ENCODE assay signal across 8 cellular contexts in genomic region chr10:102132193-102132562, GRCh38. TPM values are rescaled to one million over a fixed set of nuclear protein-coding genes. Genes with fewer than 3 reads are reported as not detected.
DNase-seq lines count a peak whose midpoint lies in the region; ATAC-seq, FAIRE-seq and TF ChIP-seq lines count a peak whose summit lies in the region.

No MANE protein-coding gene starts in this region.

- H3K4me2 ChIP-seq in SK-N-SH (peak overlapping the region; percentile 69), keratinocyte (ENCODE audit: control insufficient read depth, extremely low read depth, insufficient read depth, low read depth, low read length) (peak overlapping the region; percentile 94)

- POLR2A ChIA-PET in SK-N-SH (lab: Yijun Ruan, JAX) = interaction anchor here (0.6 to 1.0 kb wide), 2 partner anchors 76 to 219 kb away, joined by 3 to 4 read pairs; partner anchors contain the start of gene ARMH3

- dilution Hi-C loops in keratinocyte (cut with MboI; ENCODE audit: extremely low pct_ligation_motif_present, low sequenced_read_pairs) = no loop called here

- CTCF ChIA-PET in SK-N-SH (lab: Yijun Ruan, JAX) = interaction anchor here (0.5 to 2.5 kb wide), 16 partner anchors 9 to 220 kb away, joined by 3 to 39 read pairs (median 3); partner anchors contain the start of gene GBF1

- H3F3A ChIP-seq in SK-N-SH (replicated peaks; ENCODE audit: insufficient read depth) = peaks cover 18% of the 10 kb centered on the region

- WGBS in SK-N-SH (ENCODE audit: low lambda C conversion rate) = 40% methylated on average over 8 of the region's 8 CpGs

- H3K36me3 Mint-ChIP-seq in activated naive CD8-positive, alpha-beta T cell = peaks cover 12% of the 10 kb centered on the region

- ATAC-seq in SK-N-SH treated with all-trans-retinoic acid at 6 μM for 48 hours (no peak), esophagus mucosa (no peak)
- ATAC-seq in stimulated activated naive CD8-positive, alpha-beta T cell treated with anti-CD3 and anti-CD28 coated beads, Interleukin-15, amount 100 ng/mL, for 72 hours = no peak

- peak overlapping the region; percentile 97 for H3K4me3 Mint-ChIP-seq in activated naive CD8-positive, alpha-beta T cell
- H3K4me3 Mint-ChIP-seq in stimulated activated naive CD8-positive, alpha-beta T cell treated with anti-CD3 and anti-CD28 coated beads, Interleukin-15, amount 100 ng/mL, for 72 hours = peak overlapping the region; percentile 93 to 95

- H3K27ac ChIP-seq in SK-N-SH (ENCODE audit: low read depth in 2 of 2, low read length in 1 of 2) (peak overlapping the region; percentile 7 to 46; a peak in 3 of 4 replicates), keratinocyte (ENCODE audit: control insufficient read depth, insufficient read depth, low read length) (peak overlapping the region; percentile 94)

- H2AFZ ChIP-seq in SK-N-SH (ENCODE audit: low read depth) (peak overlapping the region; percentile 83; the same call in 1 of the 2 replicates), keratinocyte (ENCODE audit: control insufficient read depth, low read length) (peak overlapping the region; percentile 96)

- DNase-seq in SK-N-SH (no peak), keratinocyte (ENCODE audit: low read depth, low spot score) (no peak), HTR-8/SVneo (ENCODE audit: insufficient read length, low spot score) (no peak), medulla oblongata (ENCODE audit: extremely low spot score) (no peak)
- no peak for DNase-seq in stimulated activated naive CD8-positive, alpha-beta T cell treated with anti-CD3 and anti-CD28 coated beads, Interleukin-15, amount 100 ng/mL, for 72 hours

- H3K27ac Mint-ChIP-seq in activated naive CD8-positive, alpha-beta T cell = peak overlapping the region; percentile 100
- H3K27ac Mint-ChIP-seq in stimulated activated naive CD8-positive, alpha-beta T cell treated with anti-CD3 and anti-CD28 coated beads, Interleukin-15, amount 100 ng/mL, for 72 hours = peak overlapping the region; percentile 86 to 100

- TF ChIP-seq CTCF in SK-N-SH (IDR thresholded peaks at IDR 0.05) (no peak), keratinocyte (optimal IDR thresholded peaks at IDR 0.05 in 1 of 3, IDR thresholded peaks at IDR 0.05 in 1 of 3, conservative IDR thresholded peaks at IDR 0.05 in 1 of 3; ENCODE audit: extremely low read depth in 1 of 3, insufficient read depth in 2 of 3, low read length in 3 of 3) (no peak)

- TF ChIP-seq RAD21 in SK-N-SH (IDR thresholded peaks at IDR 0.05; ENCODE audit: low read length) = no peak

- peaks cover 44% of the 10 kb centered on the region for H3K79me2 ChIP-seq in SK-N-SH (ENCODE audit: insufficient read depth)
- H3K79me2 ChIP-seq in keratinocyte (ENCODE audit: control insufficient read depth, insufficient read depth, low read length) = peaks cover 43% of the 10 kb centered on the region

- H3K9me3 ChIP-seq in SK-N-SH = no peaks in the 10 kb centered on the region
- H3K9me3 ChIP-seq in keratinocyte (ENCODE audit: control insufficient read depth, low read depth, low read length) = no peaks in the 10 kb centered on the region

- H3K4me3 ChIP-seq in SK-N-SH (ENCODE audit: low read depth in 2 of 2, low read length in 1 of 2) (peak overlapping the region; percentile 90 to 99), keratinocyte (ENCODE audit: control insufficient read depth in 2 of 3, extremely low read depth in 1 of 3, insufficient read depth in 2 of 3, low read depth in 1 of 3, low read length in 3 of 3) (peak overlapping the region; percentile 29 to 98 (median 67))

- peaks cover 33% of the 10 kb centered on the region for H4K20me1 ChIP-seq in SK-N-SH (ENCODE audit: insufficient read depth)
- peaks cover 30% of the 10 kb centered on the region for H4K20me1 ChIP-seq in keratinocyte (ENCODE audit: control insufficient read depth, extremely low read depth, insufficient read depth, low read length)

- TF ChIP-seq EP300 in SK-N-SH (IDR thresholded peaks at IDR 0.05; ENCODE audit: borderline replicate concordance in 1 of 2, low read depth in 1 of 2, low read length in 1 of 2) = no peak

- peaks cover 7% of the 10 kb centered on the region for H3K9me1 ChIP-seq in keratinocyte (ENCODE audit: control insufficient read depth, extremely low read depth, insufficient read depth, low read length)

- H3K4me1 ChIP-seq in SK-N-SH (ENCODE audit: control insufficient read depth in 1 of 2, insufficient read depth in 2 of 2, low read depth in 1 of 2, low read length in 1 of 2) (peaks cover 13 to 18% of the 10 kb centered on the region in 2 experiments; a peak in 2 of 4 replicates), keratinocyte (ENCODE audit: control insufficient read depth, extremely low read depth, insufficient read depth, low read length) (peaks cover 52% of the 10 kb centered on the region)

- H3K9ac ChIP-seq in SK-N-SH (no peak overlapping the region), keratinocyte (ENCODE audit: control insufficient read depth, extremely low read depth, insufficient read depth, low read length) (peak overlapping the region; percentile 99)

- H3K4me1 Mint-ChIP-seq in activated naive CD8-positive, alpha-beta T cell (ENCODE audit: low read depth) = peaks cover 31% of the 10 kb centered on the region
- H3K4me1 Mint-ChIP-seq in stimulated activated naive CD8-positive, alpha-beta T cell treated with anti-CD3 and anti-CD28 coated beads, Interleukin-15, amount 100 ng/mL, for 72 hours = peaks cover 40% of the 10 kb centered on the region

- no peaks in the 10 kb centered on the region for H3K9me3 Mint-ChIP-seq in activated naive CD8-positive, alpha-beta T cell (ENCODE audit: low read depth)
- no peaks in the 10 kb centered on the region for H3K9me3 Mint-ChIP-seq in stimulated activated naive CD8-positive, alpha-beta T cell treated with anti-CD3 and anti-CD28 coated beads, Interleukin-15, amount 100 ng/mL, for 72 hours

- FAIRE-seq in keratinocyte (lab: Jason Lieb, UNC) (no peak), HTR-8/SVneo (lab: Jason Lieb, UNC) (no peak)

- H3K27me3 Mint-ChIP-seq in activated naive CD8-positive, alpha-beta T cell = no peaks in the 10 kb centered on the region
- no peaks in the 10 kb centered on the region for H3K27me3 Mint-ChIP-seq in stimulated activated naive CD8-positive, alpha-beta T cell treated with anti-CD3 and anti-CD28 coated beads, Interleukin-15, amount 100 ng/mL, for 72 hours

- H3K9me2 ChIP-seq in SK-N-SH = no peaks in the 10 kb centered on the region

- H3K36me3 ChIP-seq in SK-N-SH (replicated peaks in 1 of 2; ENCODE audit: control insufficient read depth in 1 of 2, insufficient read depth in 2 of 2, low read length in 1 of 2) (peaks cover 4 to 5% of the 10 kb centered on the region in 2 experiments), keratinocyte (ENCODE audit: control insufficient read depth in 2 of 2, extremely low read depth in 1 of 2, insufficient read depth in 2 of 2, low read length in 2 of 2) (peaks cover 1 to 14% of the 10 kb centered on the region in 2 experiments)

- H3K27me3 ChIP-seq in SK-N-SH (ENCODE audit: insufficient read depth) = no peaks in the 10 kb centered on the region
- H3K27me3 ChIP-seq in keratinocyte (ENCODE audit: control insufficient read depth, extremely low read depth, insufficient read depth, low read length) = no peaks in the 10 kb centered on the region

TF ChIP-seq in SK-N-SH, 30 proteins besides CTCF, POLR2A, EP300 and RAD21 (continues in another document):
- no peak for TF ChIP-seq MXI1 (IDR thresholded peaks at IDR 0.05; ENCODE audit: low read depth, low read length)
- TF ChIP-seq GABPA (IDR thresholded peaks at IDR 0.05; ENCODE audit: low read depth) = no peak
- TF ChIP-seq CHD2 (IDR thresholded peaks at IDR 0.05; ENCODE audit: low read length, partially characterized antibody) = no peak

TF ChIP-seq in SK-N-SH treated with all-trans-retinoic acid at 6 μM for 48 hours, 23 proteins besides CTCF, POLR2A, EP300 and RAD21 (continues in another document):
- TF ChIP-seq BACH2 (CRISPR knock-in tag; IDR thresholded peaks at IDR 0.05; ENCODE audit: borderline replicate concordance) (no peak), ZNF565 (CRISPR knock-in tag; conservative IDR thresholded peaks at IDR 0.05; ENCODE audit: low read depth) (no peak), ZNF8 (CRISPR knock-in tag; IDR thresholded peaks at IDR 0.05) (no peak)

RNA-seq across cellular contexts. Expression of gene PPRC1, which starts 0.7 kb away (rescaled TPM):
- polyA plus RNA-seq in SK-N-SH (2012; rRNA removed) (22.6 and 23.1 TPM in 2 replicates), keratinocyte (12.9 to 31.0 TPM (median 17.9 TPM) in 3 replicates)
- 9.6 and 13.0 TPM in 2 replicates for polyA plus RNA-seq in SK-N-SH (2012; cell fraction: cytosol; rRNA removed)
- 77.6 and 92.4 TPM in 2 replicates for polyA plus RNA-seq in SK-N-SH (2012; cell fraction: nucleus; rRNA removed)
- 16.0 TPM for polyA plus RNA-seq in keratinocyte (2011; ENCODE audit: low read depth)
- 14.2 and 17.1 TPM in 2 replicates for polyA plus RNA-seq in keratinocyte (2011; cell fraction: cytosol; rRNA removed)
- polyA plus RNA-seq in keratinocyte (2011; cell fraction: nucleus; rRNA removed) = 70.5 and 71.2 TPM in 2 replicates
- 33.2 and 39.2 TPM in 2 replicates for polyA plus RNA-seq in keratinocyte (2012; ENCODE audit: low replicate concordance)
- 28.1 to 117 TPM (median 35.9 TPM) in 3 replicates for polyA minus RNA-seq in keratinocyte
- 27.6 TPM for polyA minus RNA-seq in keratinocyte (2011; cell fraction: cytosol; rRNA and poly(A)+ RNA removed)
- 32.9 and 36.4 TPM in 2 replicates for polyA minus RNA-seq in keratinocyte (2011; cell fraction: nucleus; rRNA and poly(A)+ RNA removed)
- 27.4 TPM for total RNA-seq in esophagus mucosa

RNA-seq across cellular contexts. Expression of gene LDB1, which starts 12.0 kb away (rescaled TPM):
- polyA plus RNA-seq in SK-N-SH (2012; rRNA removed) = 85.9 and 113 TPM in 2 replicates
- 31.9 and 39.8 TPM in 2 replicates for polyA plus RNA-seq in SK-N-SH (2012; cell fraction: cytosol; rRNA removed)
- 361 and 398 TPM in 2 replicates for polyA plus RNA-seq in SK-N-SH (2012; cell fraction: nucleus; rRNA removed)
- 71.7 to 166 TPM (median 97.3 TPM) in 3 replicates for polyA plus RNA-seq in keratinocyte
- polyA plus RNA-seq in keratinocyte (2011; ENCODE audit: low read depth) = 23.5 TPM
- 57.6 and 69.3 TPM in 2 replicates for polyA plus RNA-seq in keratinocyte (2011; cell fraction: cytosol; rRNA removed)
- 344 and 409 TPM in 2 replicates for polyA plus RNA-seq in keratinocyte (2011; cell fraction: nucleus; rRNA removed)
- 59.9 and 64.4 TPM in 2 replicates for polyA plus RNA-seq in keratinocyte (2012; ENCODE audit: low replicate concordance)
- 179 to 205 TPM (median 190 TPM) in 3 replicates for polyA minus RNA-seq in keratinocyte
- 107 TPM for polyA minus RNA-seq in keratinocyte (2011; cell fraction: cytosol; rRNA and poly(A)+ RNA removed)
- 104 and 137 TPM in 2 replicates for polyA minus RNA-seq in keratinocyte (2011; cell fraction: nucleus; rRNA and poly(A)+ RNA removed)
- total RNA-seq in esophagus mucosa = 28.9 TPM

RNA-seq across cellular contexts. Expression of gene NOLC1, which starts 20.0 kb away (rescaled TPM):
- polyA plus RNA-seq in SK-N-SH (2012; rRNA removed) = 71.8 and 94.6 TPM in 2 replicates
- 83.4 and 99.2 TPM in 2 replicates for polyA plus RNA-seq in SK-N-SH (2012; cell fraction: cytosol; rRNA removed)
- 79.8 and 108 TPM in 2 replicates for polyA plus RNA-seq in SK-N-SH (2012; cell fraction: nucleus; rRNA removed)
- 76.2 to 195 TPM (median 126 TPM) in 3 replicates for polyA plus RNA-seq in keratinocyte
- 45.3 TPM for polyA plus RNA-seq in keratinocyte (2011; ENCODE audit: low read depth)
- polyA plus RNA-seq in keratinocyte (2011; cell fraction: cytosol; rRNA removed) = 119 and 132 TPM in 2 replicates
- polyA plus RNA-seq in keratinocyte (2011; cell fraction: nucleus; rRNA removed) = 133 and 187 TPM in 2 replicates
- polyA plus RNA-seq in keratinocyte (2012; ENCODE audit: low replicate concordance) = 48.3 and 103 TPM in 2 replicates
- 36.8 to 101 TPM (median 48.8 TPM) in 3 replicates for polyA minus RNA-seq in keratinocyte
- polyA minus RNA-seq in keratinocyte (2011; cell fraction: cytosol; rRNA and poly(A)+ RNA removed) = 58.7 TPM
- 36.8 and 63.9 TPM in 2 replicates for polyA minus RNA-seq in keratinocyte (2011; cell fraction: nucleus; rRNA and poly(A)+ RNA removed)
- 57.5 TPM for total RNA-seq in esophagus mucosa
